In genomic region chr3:45123030-45123429, GRCh38 we compare ENCODE assay signal across 8 cellular contexts.
A peak's percentile ranks its signal among the peaks of the same experiment; 100 is the strongest.
DNase-seq lines count a peak whose midpoint lies in the region; ATAC-seq and TF ChIP-seq lines count a peak whose summit lies in the region.

No MANE protein-coding gene starts in this region.

- no peak for DNase-seq in T-helper 2 cell treated with Interferon-gamma antibody and Interleukin-4, amounts not matched to agents 5 μg/mL and 100 μg/mL, for 36 hours (ENCODE audit: low spot score)
- DNase-seq in NCI-H1694 (lab: John Stamatoyannopoulos, UW) (no peak), tibial artery (no peak)

- H3K9me3 Mint-ChIP-seq in T-helper 2 cell treated with Interferon-gamma antibody and Interleukin-4, amounts not matched to agents 5 μg/mL and 100 μg/mL, for 36 hours = no peaks in the 10 kb centered on the region

- intact Hi-C loops in tibial artery (cut with DNase I; ENCODE audit: low total_unique reads) = no loop called here

- H3K36me3 Mint-ChIP-seq in T-helper 2 cell treated with Interferon-gamma antibody and Interleukin-4, amounts not matched to agents 5 μg/mL and 100 μg/mL, for 36 hours (ENCODE audit: low read depth) = peaks cover 22% of the 10 kb centered on the region

- ATAC-seq in GM18858 (IDR thresholded peaks at IDR 0.05; ENCODE audit: unreplicated experiment) (peak; percentile 57), HG03066 (IDR thresholded peaks at IDR 0.05; ENCODE audit: low read depth, unreplicated experiment) (peak; percentile 84), HG03565 (IDR thresholded peaks at IDR 0.05; ENCODE audit: unreplicated experiment) (no peak), GM19455 (IDR thresholded peaks at IDR 0.05; ENCODE audit: unreplicated experiment) (no peak)

- no peaks in the 10 kb centered on the region for H3K9me3 ChIP-seq in muscle layer of duodenum (ENCODE audit: control insufficient read depth in 1 of 2, low read length in 2 of 2)
- H3K9me3 ChIP-seq in tibial artery = no peaks in the 10 kb centered on the region

- H3K27me3 Mint-ChIP-seq in T-helper 2 cell treated with Interferon-gamma antibody and Interleukin-4, amounts not matched to agents 5 μg/mL and 100 μg/mL, for 36 hours (ENCODE audit: low read depth) = no peaks in the 10 kb centered on the region

- H3K4me3 ChIP-seq in muscle layer of duodenum (ENCODE audit: low read depth in 1 of 2, low read length in 2 of 2) (no peak overlapping the region), tibial artery (no peak overlapping the region)

- H3K27ac Mint-ChIP-seq in T-helper 2 cell treated with Interferon-gamma antibody and Interleukin-4, amounts not matched to agents 5 μg/mL and 100 μg/mL, for 36 hours = peak overlapping the region; percentile 70

- H3K4me1 Mint-ChIP-seq in T-helper 2 cell treated with Interferon-gamma antibody and Interleukin-4, amounts not matched to agents 5 μg/mL and 100 μg/mL, for 36 hours (ENCODE audit: low read depth) = peaks cover 57% of the 10 kb centered on the region

- no peak overlapping the region for H3K4me3 Mint-ChIP-seq in T-helper 2 cell treated with Interferon-gamma antibody and Interleukin-4, amounts not matched to agents 5 μg/mL and 100 μg/mL, for 36 hours

- no peaks in the 10 kb centered on the region for H3K36me3 ChIP-seq in muscle layer of duodenum (ENCODE audit: control insufficient read depth in 1 of 2, insufficient read depth in 2 of 2, low read length in 2 of 2)
- H3K36me3 ChIP-seq in tibial artery = no peaks in the 10 kb centered on the region

- peak overlapping the region; percentile 58 for H3K27ac ChIP-seq in muscle layer of duodenum (ENCODE audit: low read length)
- no peak overlapping the region for H3K27ac ChIP-seq in tibial artery

- TF ChIP-seq CTCF in tibial artery (IDR thresholded peaks at IDR 0.05) = no peak

- H3K27me3 ChIP-seq in muscle layer of duodenum (ENCODE audit: low read depth, low read length) (no peaks in the 10 kb centered on the region), tibial artery (no peaks in the 10 kb centered on the region)

- H3K4me1 ChIP-seq in muscle layer of duodenum (ENCODE audit: control insufficient read depth in 1 of 2, insufficient read depth in 2 of 2, low read length in 2 of 2) = peaks cover 0 to 3% of the 10 kb centered on the region in 2 donors
- H3K4me1 ChIP-seq in tibial artery = peaks cover 0 to 13% (median 0%) of the 10 kb centered on the region in 4 donors

Comparison
In these comparisons a context has a peak if more than half of its experiments do, and no peak if none do; other contexts are left out.
1. ATAC-seq: peak in GM18858 (single experiment) and HG03066 (single experiment); none in HG03565 (single experiment) and GM19455 (single experiment).